1 cellular context compared by ENCODE assay signal in genomic region chr11:73019996-73020395, GRCh38.
TF ChIP-seq lines count a peak whose summit lies in the region.

No MANE protein-coding gene starts in this region.

TF ChIP-seq in HepG2, 621 proteins besides CTCF, POLR2A, EP300 and RAD21 (continued from another document):
- TF ChIP-seq MLXIP (CRISPR knock-in tag; IDR thresholded peaks at IDR 0.05; ENCODE audit: borderline replicate concordance) (no peak), HIVEP1 (CRISPR knock-in tag; IDR thresholded peaks at IDR 0.05) (no peak), SOX6 (IDR thresholded peaks at IDR 0.05) (no peak), SOX6 (CRISPR knock-in tag; IDR thresholded peaks at IDR 0.05) (peak; percentile 12; the same call in 1 of the 2 replicates), SRSF1 (optimal IDR thresholded peaks at IDR 0.05; ENCODE audit: low read depth, low read length) (no peak), HNF4G (IDR thresholded peaks at IDR 0.05; ENCODE audit: borderline replicate concordance, low read depth, low read length) (peak; percentile 59; the same call in 1 of the 2 replicates), HNF4G (CRISPR knock-in tag; IDR thresholded peaks at IDR 0.05; ENCODE audit: borderline replicate concordance, low read depth) (no peak), ZSCAN12 (CRISPR knock-in tag; IDR thresholded peaks at IDR 0.05) (no peak), ZSCAN25 (CRISPR knock-in tag; IDR thresholded peaks at IDR 0.05) (no peak), CEBPG (CRISPR knock-in tag; IDR thresholded peaks at IDR 0.05) (peak; percentile 52), HMG20A (CRISPR knock-in tag; IDR thresholded peaks at IDR 0.05; ENCODE audit: borderline replicate concordance) (0 out of 2 replicates have a peak, but pooled peaks have one; percentile 25), NR2F6 (IDR thresholded peaks at IDR 0.05) (peak; percentile 32; the same call in 1 of the 2 replicates), NR2F6 (CRISPR knock-in tag; IDR thresholded peaks at IDR 0.05) (peak; percentile 9; the same call in 1 of the 2 replicates), BORCS8-MEF2B (CRISPR knock-in tag; IDR thresholded peaks at IDR 0.05) (no peak), PPARG (CRISPR knock-in tag; conservative IDR thresholded peaks at IDR 0.05) (peak; percentile 95), NR2F2 (IDR thresholded peaks at IDR 0.05; ENCODE audit: borderline replicate concordance, low read depth) (peak; percentile 53; the same call in 1 of the 2 replicates)
